ENCODE assay signal across 30 cellular contexts in genomic region chr17:74725111-74725510, GRCh38. TPM values are rescaled to one million over a fixed set of nuclear protein-coding genes. Genes with fewer than 3 reads are reported as not detected.
"Had no signal": no experiment of that assay in that cellular context is flagged by ENCODE, and none has a peak within 500 bp of the region (broad histone marks: within the 10 kb centered on the region; RNA-seq: fewer than 3 reads in every experiment).

No MANE protein-coding gene starts in this region.

- H3K27me3 ChIP-seq: colonic mucosa, left lung had no signal

- H3K36me3 Mint-ChIP-seq: mesothelial cell of epicardium, naive B cell had no signal

- H3K36me3 ChIP-seq: colonic mucosa, esophagus squamous epithelium, gastrocnemius medialis, heart right ventricle, left lung, lower lobe of right lung had no signal

- DNase-seq: colonic mucosa; cortex of kidney; effector CD8-positive, alpha-beta T cell; effector memory CD8-positive, alpha-beta T cell; endodermal cell; erythroblast; esophagus squamous epithelium; foreskin fibroblast; foreskin melanocyte; gastrocnemius medialis; glutamatergic neuron; head of caudate nucleus; heart right ventricle; hippocampal formation; left cardiac atrium; left lung; left ventricle myocardium superior; lower lobe of right lung; mesenchymal stem cell; mucosa of descending colon; naive B cell had no signal

- H3K9me3 ChIP-seq: colonic mucosa, esophagus squamous epithelium, gastrocnemius medialis, left lung, lower lobe of right lung, mucosa of descending colon had no signal

- H3K27ac Mint-ChIP-seq: dendritic cell treated with granulocyte-macrophage colony-stimulating factor and Interleukin-4, amounts not matched to agents 40 ng/mL and 50 ng/mL, for 4 days; effector memory CD8-positive, alpha-beta T cell; endodermal cell; mesothelial cell of epicardium; naive B cell had no signal

- H3K4me3 Mint-ChIP-seq: dendritic cell treated with granulocyte-macrophage colony-stimulating factor and Interleukin-4, amounts not matched to agents 40 ng/mL and 50 ng/mL, for 4 days; effector memory CD8-positive, alpha-beta T cell; endodermal cell; mesothelial cell of epicardium; naive B cell had no signal

- ATAC-seq: effector memory CD8-positive, alpha-beta T cell; esophagus mucosa; gastrocnemius medialis; heart right ventricle; left cardiac atrium; left lung; left ventricle myocardium superior; lower lobe of right lung; mucosa of descending colon had no signal

- H3K4me1 Mint-ChIP-seq: endodermal cell, mesothelial cell of epicardium had no signal

- H3K4me3 ChIP-seq: colonic mucosa, esophagus squamous epithelium, gastrocnemius medialis, heart right ventricle, left lung, lower lobe of right lung, mucosa of descending colon had no signal

- H3K4me1 ChIP-seq: colonic mucosa, esophagus squamous epithelium, gastrocnemius medialis had no signal

- H3K9me3 Mint-ChIP-seq: dendritic cell treated with granulocyte-macrophage colony-stimulating factor and Interleukin-4, amounts not matched to agents 40 ng/mL and 50 ng/mL, for 4 days; effector memory CD8-positive, alpha-beta T cell; endodermal cell; mesothelial cell of epicardium; naive B cell had no signal

- H3K27ac ChIP-seq: colonic mucosa, epithelial cell of prostate, esophagus squamous epithelium, gastrocnemius medialis, heart right ventricle, left lung, lower lobe of right lung had no signal

RNA-seq across cellular contexts. Expression of gene RAB37, which starts 11.9 kb away (rescaled TPM):
- total RNA-seq: glomerular endothelial cell, kidney epithelial cell had no signal

RNA-seq across cellular contexts. Expression of gene CD300LF, which starts 12.4 kb away (rescaled TPM):
- total RNA-seq: dermis microvascular lymphatic vessel endothelial cell, endodermal cell, gastrocnemius medialis, glomerular endothelial cell, kidney epithelial cell, left ventricle myocardium superior, lung microvascular endothelial cell, mesothelial cell of epicardium had no signal
- polyA plus RNA-seq: keratinocyte had no signal
